Comparison of ENCODE assay signal across 8 cellular contexts in the genomic region with DNA sequence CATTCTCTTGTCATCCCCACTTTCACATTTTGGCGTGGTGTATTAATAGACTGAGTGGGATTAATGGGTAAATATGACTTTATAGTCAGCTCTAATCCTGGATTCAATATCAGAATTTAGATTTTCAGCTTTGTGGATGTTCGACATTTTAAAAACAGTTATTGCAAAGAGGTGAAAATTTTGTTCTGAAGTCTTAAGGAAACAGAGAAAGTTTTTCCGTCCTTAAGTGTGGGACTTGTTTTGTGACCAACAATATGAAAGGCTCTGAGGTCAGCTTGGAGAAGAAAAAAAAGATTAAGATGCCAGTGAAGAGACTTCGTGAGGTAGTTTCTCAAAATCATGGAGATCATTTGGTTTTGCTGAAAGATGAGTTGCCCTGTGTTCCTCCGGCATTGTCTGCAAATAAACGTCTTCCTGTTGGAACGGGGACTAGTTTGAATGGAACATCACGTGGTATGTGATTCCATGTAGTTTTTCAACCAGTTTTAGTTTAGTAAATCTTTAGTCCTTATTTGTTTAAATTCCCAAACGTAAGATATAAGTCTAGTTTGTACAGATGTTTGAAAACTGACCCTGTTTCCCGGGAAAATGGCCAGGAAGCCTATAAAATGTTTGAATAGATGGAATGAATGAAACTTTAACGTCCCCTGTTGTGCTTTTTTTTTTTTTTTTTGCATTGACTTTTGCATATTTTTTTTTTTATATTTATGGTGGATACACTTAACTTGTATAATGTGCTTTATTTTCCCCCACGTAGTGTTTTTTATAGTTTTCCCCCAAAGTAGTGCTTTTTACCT. TPM values are rescaled to one million over a fixed set of nuclear protein-coding genes. Genes with fewer than 3 reads are reported as not detected.
DNase-seq lines count a peak whose midpoint lies in the region; ATAC-seq and TF ChIP-seq lines count a peak whose summit lies in the region.

No MANE protein-coding gene starts in this region.

- WGBS in HUES64: 2% methylated on average over 10 of the region's 12 CpGs

- H3K4me3 ChIP-seq in HUES64 (ENCODE audit: low read length) (peak overlapping the region; percentile 73), stomach smooth muscle (ENCODE audit: low read length in 2 of 2) (peak overlapping the region; percentile 91 to 99)

- peak overlapping the region; percentile 82 for H3K4me3 Mint-ChIP-seq in central memory CD8-positive, alpha-beta T cell

- no peak for TF ChIP-seq CTCF in GM13977 (IDR thresholded peaks at IDR 0.05; ENCODE audit: extremely low read depth, insufficient read depth, missing control alignments)

- H3K27ac Mint-ChIP-seq in central memory CD8-positive, alpha-beta T cell (ENCODE audit: low read depth): peak overlapping the region; percentile 94

- in situ Hi-C loops in GM13977 (cut with MboI; ENCODE audit: low pct_unique_long_range_greater_than_20kb, low sequenced_read_pairs, unreplicated experiment): no loop called here

- no peaks in the 10 kb centered on the region for H3K9me3 Mint-ChIP-seq in central memory CD8-positive, alpha-beta T cell

- H3K4me1 Mint-ChIP-seq in central memory CD8-positive, alpha-beta T cell: peaks cover 26% of the 10 kb centered on the region

- H3K27me3 Mint-ChIP-seq in central memory CD8-positive, alpha-beta T cell: no peaks in the 10 kb centered on the region

- H3K36me3 Mint-ChIP-seq in central memory CD8-positive, alpha-beta T cell (ENCODE audit: insufficient read depth): peaks cover 26% of the 10 kb centered on the region

- H3K9me3 ChIP-seq in HUES64 (ENCODE audit: insufficient read depth, low read depth, low read length) (no peaks in the 10 kb centered on the region), stomach smooth muscle (ENCODE audit: control insufficient read depth in 2 of 2, low read length in 2 of 2) (no peaks in the 10 kb centered on the region)

- DNase-seq in DMS53 treated with DMSO at 0.1 percent for 48 hours (lab: John Stamatoyannopoulos, UW; ENCODE audit: unreplicated experiment) (peak; percentile 27), OCI-M1 (lab: John Stamatoyannopoulos, UW) (peak; percentile 64), left colon (no peak), GM13977 (ENCODE audit: low spot score) (no peak)
- DNase-seq in central memory CD8-positive, alpha-beta T cell (ENCODE audit: low spot score in 2 of 2): no peak

- no peak for ATAC-seq in central memory CD8-positive, alpha-beta T cell (replicated peaks; ENCODE audit: extremely low read depth, poor library complexity, severe bottlenecking)
- ATAC-seq in left colon: peak; percentile 43
- no peak for ATAC-seq in GM18511 (IDR thresholded peaks at IDR 0.05; ENCODE audit: unreplicated experiment)

- intact Hi-C loops in left colon (cut with DNase I, micrococcal nuclease): no loop called here

- H3K27ac ChIP-seq in HUES64 (ENCODE audit: low read depth, low read length): peak overlapping the region; percentile 6; the same call in 1 of the 2 replicates
- H3K27ac ChIP-seq in stomach smooth muscle (ENCODE audit: low read length): peak overlapping the region; percentile 91

- H3K27me3 ChIP-seq in HUES64 (ENCODE audit: insufficient read depth, low read length) (no peaks in the 10 kb centered on the region), stomach smooth muscle (ENCODE audit: control insufficient read depth in 1 of 2, insufficient read depth in 2 of 2, low read length in 2 of 2) (no peaks in the 10 kb centered on the region)

- H3K9ac ChIP-seq in HUES64 (ENCODE audit: low read depth, low read length): peak overlapping the region; percentile 50
- peak overlapping the region; percentile 96 to 99 for H3K9ac ChIP-seq in stomach smooth muscle (ENCODE audit: low read length in 2 of 2)

- H3K36me3 ChIP-seq in HUES64 (ENCODE audit: insufficient read depth, low read length) (peaks cover 41% of the 10 kb centered on the region), stomach smooth muscle (ENCODE audit: control insufficient read depth in 2 of 2, insufficient read depth in 2 of 2, low read length in 2 of 2) (peaks cover 5 to 10% of the 10 kb centered on the region in 2 donors)

- peaks cover 12% of the 10 kb centered on the region; the same call in 1 of the 2 replicates for H3K4me1 ChIP-seq in HUES64 (ENCODE audit: insufficient read depth, low read length)
- H3K4me1 ChIP-seq in stomach smooth muscle (ENCODE audit: control insufficient read depth, insufficient read depth, low read length): peaks cover 4% of the 10 kb centered on the region

RNA-seq across cellular contexts. Expression of a gene that starts 0.7 kb away (rescaled TPM):
- polyA plus RNA-seq in HUES64 (2013, experiment 1 of 2): 19.5 TPM
- polyA plus RNA-seq in HUES64 (2013, experiment 2 of 2): 20.3 TPM
- 10 to 100 TPM; 13.1 to 13.6 TPM for total RNA-seq in left colon

RNA-seq across cellular contexts. Expression of a gene that starts 0.9 kb away (rescaled TPM):
- polyA plus RNA-seq in HUES64 (2013, experiment 1 of 2): 57.4 TPM
- polyA plus RNA-seq in HUES64 (2013, experiment 2 of 2): 66.9 TPM
- 10 to 100 TPM; 22.8 to 25.5 TPM for total RNA-seq in left colon

RNA-seq across cellular contexts. Expression of a gene that starts 32.5 kb away (rescaled TPM):
- polyA plus RNA-seq in HUES64 (2013, experiment 1 of 2): not detected
- polyA plus RNA-seq in HUES64 (2013, experiment 2 of 2): not detected
- under 1 TPM; 0.73 to 0.79 TPM for total RNA-seq in left colon

Comparison
In these comparisons a context has a peak if more than half of its experiments do, and no peak if none do; other contexts are left out.
1. DNase-seq: peak in DMS53 treated with DMSO at 0.1 percent for 48 hours (single experiment) and OCI-M1 (single experiment); none in central memory CD8-positive, alpha-beta T cell (0 of 2), left colon (0 of 2) and GM13977 (single experiment).